ENCODE assay signal across 8 cellular contexts in genomic region chr2:230668939-230669303, GRCh38. TPM values are rescaled to one million over a fixed set of nuclear protein-coding genes. Genes with fewer than 3 reads are reported as not detected.
A peak's percentile ranks its signal among the peaks of the same experiment; 100 is the strongest.
DNase-seq lines count a peak whose midpoint lies in the region; ATAC-seq and TF ChIP-seq lines count a peak whose summit lies in the region.

No MANE protein-coding gene starts in this region.

- H3K4me2 ChIP-seq in Karpas-422 (ENCODE audit: low read depth, low read length, poor library complexity, severe bottlenecking), result peak overlapping the region; percentile 29
- H3K4me2 ChIP-seq in GM23248 (ENCODE audit: unreplicated experiment), result no peak overlapping the region

- intact Hi-C loops in right cardiac atrium (cut with DNase I) (no loop called here), left colon (cut with DNase I, micrococcal nuclease) (no loop called here)

- H3K79me2 ChIP-seq in Karpas-422 (ENCODE audit: low read length) (no peaks in the 10 kb centered on the region), GM23248 (ENCODE audit: insufficient read depth) (no peaks in the 10 kb centered on the region)

- H3K9me3 ChIP-seq in Karpas-422 (ENCODE audit: low read length) (no peaks in the 10 kb centered on the region), right cardiac atrium (ENCODE audit: control insufficient read depth, low read length) (no peaks in the 10 kb centered on the region), GM23248 (ENCODE audit: low read depth) (no peaks in the 10 kb centered on the region), tibial nerve (no peaks in the 10 kb centered on the region)

- H3K27me3 ChIP-seq in Karpas-422 (ENCODE audit: low read length) (no peaks in the 10 kb centered on the region), right cardiac atrium (ENCODE audit: control insufficient read depth, insufficient read depth) (no peaks in the 10 kb centered on the region), GM23248 (replicated peaks; ENCODE audit: insufficient read depth) (0 out of 2 replicates have a peak, but pooled peaks cover 9% of the 10 kb centered on the region), tibial nerve (no peaks in the 10 kb centered on the region)

- H3K4me1 ChIP-seq in Karpas-422 (ENCODE audit: low read length), result peaks cover 27% of the 10 kb centered on the region
- H3K4me1 ChIP-seq in right cardiac atrium (ENCODE audit: control insufficient read depth, insufficient read depth, low read length), result peaks cover 6% of the 10 kb centered on the region
- peaks cover 11% of the 10 kb centered on the region for H3K4me1 ChIP-seq in GM23248 (ENCODE audit: insufficient read depth)
- peaks cover 0 to 10% (median 2%) of the 10 kb centered on the region in 4 donors for H3K4me1 ChIP-seq in tibial nerve

- H3F3A ChIP-seq in GM23248 (ENCODE audit: insufficient read depth), result peaks cover 11% of the 10 kb centered on the region; the same call in 1 of the 2 replicates

- TF ChIP-seq CTCF in tibial nerve (IDR thresholded peaks at IDR 0.05), result no peak

- H3K27ac ChIP-seq in Karpas-422 (ENCODE audit: low read length), result no peak overlapping the region
- H3K27ac ChIP-seq in right cardiac atrium (ENCODE audit: low read length), result peak overlapping the region; percentile 70
- H3K27ac ChIP-seq in GM23248, result no peak overlapping the region
- H3K27ac ChIP-seq in tibial nerve, result peak overlapping the region in 1 of 4 donors; percentile 46

- TF ChIP-seq POLR2A in tibial nerve (IDR thresholded peaks at IDR 0.05), result no peak

- H2AFZ ChIP-seq in Karpas-422 (ENCODE audit: low read length) (peak overlapping the region; percentile 35), GM23248 (no peak overlapping the region)

- TF ChIP-seq EP300 in tibial nerve (IDR thresholded peaks at IDR 0.05), result no peak

- H3K36me3 ChIP-seq in Karpas-422 (ENCODE audit: insufficient read depth, low read length) (no peaks in the 10 kb centered on the region), GM23248 (ENCODE audit: low read depth) (no peaks in the 10 kb centered on the region), tibial nerve (no peaks in the 10 kb centered on the region)

- H4K20me1 ChIP-seq in Karpas-422 (ENCODE audit: insufficient read depth, low read depth, low read length) (no peaks in the 10 kb centered on the region), GM23248 (ENCODE audit: insufficient read depth) (no peaks in the 10 kb centered on the region)

- in situ Hi-C loops in GM23248 (cut with MboI), result no loop called here

- 77% methylated on average over 2 of the region's 2 CpGs for WGBS in right cardiac atrium
- WGBS in GM23248 (ENCODE audit: low coverage in 1 of 2, low lambda C conversion rate in 2 of 2, missing lambda C conversion rate in 2 of 2), 2 experiments, result 98% methylated on average over 2 of the region's 2 CpGs
- WGBS in tibial nerve, 2 donors, result 63 to 71% methylated on average over 2 of the region's 2 CpGs

- H3K9me2 ChIP-seq in Karpas-422 (replicated peaks; ENCODE audit: insufficient read depth, low read length) (no peaks in the 10 kb centered on the region), GM23248 (ENCODE audit: insufficient read depth) (no peaks in the 10 kb centered on the region)

- no peak overlapping the region for H3K4me3 ChIP-seq in Karpas-422 (ENCODE audit: low read length)
- H3K4me3 ChIP-seq in right cardiac atrium (ENCODE audit: low read length), result no peak overlapping the region
- H3K4me3 ChIP-seq in GM23248, result no peak overlapping the region
- H3K4me3 ChIP-seq in tibial nerve, result no peak overlapping the region

- DNase-seq in Karpas-422 (no peak), right cardiac atrium (no peak), left colon (no peak), GM23248 (no peak), tibial nerve (ENCODE audit: low spot score in 2 of 2) (no peak)
- DNase-seq in stimulated activated CD4-positive, alpha-beta T cell treated with anti-CD3 and anti-CD28 coated beads, Interleukin-12 subunit alpha, Interleukin-12 subunit beta, amount 100 ng/mL, for 4 hours, result no peak

- ATAC-seq in GM18519 (IDR thresholded peaks at IDR 0.05; ENCODE audit: low FRiP score, unreplicated experiment) (peak; percentile 21), GM21737 (IDR thresholded peaks at IDR 0.05; ENCODE audit: unreplicated experiment) (peak; percentile 26), right cardiac atrium (no peak), left colon (no peak)

- H3K9ac ChIP-seq in Karpas-422 (ENCODE audit: low read length) (peak overlapping the region; percentile 40), GM23248 (no peak overlapping the region)

RNA-seq across cellular contexts. Expression of gene CAB39, which starts 43.7 kb away (rescaled TPM):
- total RNA-seq in Karpas-422 (2014; rRNA removed; shearing (Covaris generic); ENCODE audit: low replicate concordance), result 45.5 and 89.3 TPM in 2 replicates
- total RNA-seq in right cardiac atrium (10 to 100 TPM; 83.6 to 100.0 (median 89.6) TPM), left colon (100 to 1,000 TPM; 116 to 143 TPM), tibial nerve (10 to 100 TPM; 60.0 to 82.2 (median 69.7) TPM)
- polyA plus RNA-seq in right cardiac atrium (47.2 TPM), GM23248 (2016; fragmentation: Nextera tagmentation; extraction: Ambion mirVana) (22.7 and 23.1 TPM in 2 replicates)
- total RNA-seq in GM23248 (2014; rRNA removed; shearing (Covaris generic)), result 49.1 and 52.1 TPM in 2 replicates

Comparison
In these comparisons a context has a peak if more than half of its experiments do, and no peak if none do; other contexts are left out.
1. ATAC-seq: peak in GM18519 (single experiment) and GM21737 (single experiment); none in right cardiac atrium (0 of 2) and left colon (single experiment).